Comparison of ENCODE assay signal across 1 cellular context in genomic region chr7:122885583-122886356, GRCh38.
TF ChIP-seq lines count a peak whose summit lies in the region.

No MANE protein-coding gene starts in this region.

TF ChIP-seq in HepG2, 621 proteins besides CTCF, POLR2A, EP300 and RAD21 (continued from another document and continues in another):
- no peak for TF ChIP-seq BHLHE40 (IDR thresholded peaks at IDR 0.05; ENCODE audit: low read length)
- TF ChIP-seq KMT2A (CRISPR knock-in tag; IDR thresholded peaks at IDR 0.05), result peak; percentile 71
- TF ChIP-seq PITX1 (CRISPR knock-in tag; IDR thresholded peaks at IDR 0.05), result 0 out of 2 replicates have a peak, but pooled peaks have one; percentile 12
- TF ChIP-seq NONO (IDR thresholded peaks at IDR 0.05), result no peak
- TF ChIP-seq NONO (CRISPR knock-in tag; conservative IDR thresholded peaks at IDR 0.05), result peak; percentile 62
- 0 out of 2 replicates have a peak, but pooled peaks have one; percentile 6 for TF ChIP-seq ZNF609 (CRISPR knock-in tag; IDR thresholded peaks at IDR 0.05; ENCODE audit: borderline replicate concordance)
- TF ChIP-seq ZBTB7A (CRISPR knock-in tag; IDR thresholded peaks at IDR 0.05), result 0 out of 2 replicates have a peak, but pooled peaks have one; percentile 28
- peak; percentile 88 for TF ChIP-seq ASH2L (IDR thresholded peaks at IDR 0.05; ENCODE audit: insufficient read length, low read depth, low read length)
- no peak for TF ChIP-seq HIVEP1 (CRISPR knock-in tag; IDR thresholded peaks at IDR 0.05)
- peak; percentile 30; the same call in 1 of the 2 replicates for TF ChIP-seq KDM2A (CRISPR knock-in tag; IDR thresholded peaks at IDR 0.05; ENCODE audit: borderline replicate concordance, low read depth)
- TF ChIP-seq ZNF430 (CRISPR knock-in tag; IDR thresholded peaks at IDR 0.05), result peak; percentile 53; the same call in 1 of the 2 replicates
- no peak for TF ChIP-seq RBM22 (optimal IDR thresholded peaks at IDR 0.05; ENCODE audit: low read length)
- peak; percentile 33; the same call in 1 of the 2 replicates for TF ChIP-seq CBX5 (CRISPR knock-in tag; IDR thresholded peaks at IDR 0.05; ENCODE audit: borderline replicate concordance)
- peak; percentile 38; the same call in 1 of the 2 replicates for TF ChIP-seq ZNF782 (CRISPR knock-in tag; IDR thresholded peaks at IDR 0.05; ENCODE audit: borderline replicate concordance)
- 0 out of 2 replicates have a peak, but pooled peaks have one; percentile 7 for TF ChIP-seq ZNF142 (CRISPR knock-in tag; IDR thresholded peaks at IDR 0.05)
- 0 out of 2 replicates have a peak, but pooled peaks have one; percentile 43 for TF ChIP-seq BRD4 (CRISPR knock-in tag; IDR thresholded peaks at IDR 0.05)
- TF ChIP-seq NFE2L2 (IDR thresholded peaks at IDR 0.05; ENCODE audit: low read length), result no peak
- TF ChIP-seq FOXP4 (CRISPR knock-in tag; IDR thresholded peaks at IDR 0.05), result 0 out of 2 replicates have a peak, but pooled peaks have one; percentile 17
- 0 out of 2 replicates have a peak, but pooled peaks have one; percentile 32 for TF ChIP-seq ZNF263 (CRISPR knock-in tag; IDR thresholded peaks at IDR 0.05)
- TF ChIP-seq MIER2 (CRISPR knock-in tag; IDR thresholded peaks at IDR 0.05), result no peak
- peak; percentile 38; the same call in 1 of the 2 replicates for TF ChIP-seq ZNF766 (CRISPR knock-in tag; IDR thresholded peaks at IDR 0.05; ENCODE audit: borderline replicate concordance)
- peak; percentile 44; the same call in 1 of the 2 replicates for TF ChIP-seq ZNF768 (CRISPR knock-in tag; IDR thresholded peaks at IDR 0.05)
- 0 out of 2 replicates have a peak, but pooled peaks have one; percentile 18 for TF ChIP-seq ZBTB3 (CRISPR knock-in tag; IDR thresholded peaks at IDR 0.05; ENCODE audit: borderline replicate concordance, low read depth)
- no peak for TF ChIP-seq ZC3H4 (CRISPR knock-in tag; IDR thresholded peaks at IDR 0.05; ENCODE audit: borderline replicate concordance)
- 0 out of 2 replicates have a peak, but pooled peaks have one; percentile 40 for TF ChIP-seq ZNF790 (CRISPR knock-in tag; IDR thresholded peaks at IDR 0.05; ENCODE audit: borderline replicate concordance)
- TF ChIP-seq GPBP1L1 (CRISPR knock-in tag; IDR thresholded peaks at IDR 0.05), result no peak
- TF ChIP-seq ZEB1 (IDR thresholded peaks at IDR 0.05; ENCODE audit: insufficient replicate concordance, low read depth), result peak; percentile 10
- TF ChIP-seq ZFX (CRISPR knock-in tag; IDR thresholded peaks at IDR 0.05; ENCODE audit: low read depth), result 0 out of 2 replicates have a peak, but pooled peaks have one; percentile 6
- no peak for TF ChIP-seq HNF1A (IDR thresholded peaks at IDR 0.05; ENCODE audit: low read depth)
- peak; percentile 22; the same call in 1 of the 2 replicates for TF ChIP-seq HNF1A (CRISPR knock-in tag; IDR thresholded peaks at IDR 0.05; ENCODE audit: borderline replicate concordance)
- 0 out of 2 replicates have a peak, but pooled peaks have one; percentile 19 for TF ChIP-seq MEIS2 (CRISPR knock-in tag; IDR thresholded peaks at IDR 0.05)
- TF ChIP-seq ZNF547 (CRISPR knock-in tag; IDR thresholded peaks at IDR 0.05), result peak; percentile 4; the same call in 1 of the 2 replicates
- no peak for TF ChIP-seq MTA3 (CRISPR knock-in tag; IDR thresholded peaks at IDR 0.05)
- TF ChIP-seq MYPOP (CRISPR knock-in tag; IDR thresholded peaks at IDR 0.05), result 0 out of 2 replicates have a peak, but pooled peaks have one; percentile 39
- no peak for TF ChIP-seq LBX2 (CRISPR knock-in tag; IDR thresholded peaks at IDR 0.05; ENCODE audit: borderline replicate concordance)
- TF ChIP-seq ZNF607 (CRISPR knock-in tag; IDR thresholded peaks at IDR 0.05; ENCODE audit: borderline replicate concordance), result 0 out of 2 replicates have a peak, but pooled peaks have one; percentile 10
- TF ChIP-seq ZNF343 (CRISPR knock-in tag; IDR thresholded peaks at IDR 0.05), result 0 out of 2 replicates have a peak, but pooled peaks have one; percentile 56
- peak; percentile 81 for TF ChIP-seq ZNF709 (CRISPR knock-in tag; IDR thresholded peaks at IDR 0.05)
- TF ChIP-seq TARDBP (CRISPR knock-in tag; IDR thresholded peaks at IDR 0.05), result peak; percentile 2; the same call in 1 of the 2 replicates
- TF ChIP-seq ZNF546 (CRISPR knock-in tag; conservative IDR thresholded peaks at IDR 0.05), result 0 out of 2 replicates have a peak, but pooled peaks have one; percentile 11
- TF ChIP-seq SALL1 (CRISPR knock-in tag; IDR thresholded peaks at IDR 0.05), result peak; percentile 2; the same call in 1 of the 2 replicates
- 0 out of 2 replicates have a peak, but pooled peaks have one; percentile 22 for TF ChIP-seq ZFP36L1 (CRISPR knock-in tag; IDR thresholded peaks at IDR 0.05)
